Comparison of ENCODE assay signal across 10 cellular contexts in the genomic region with DNA sequence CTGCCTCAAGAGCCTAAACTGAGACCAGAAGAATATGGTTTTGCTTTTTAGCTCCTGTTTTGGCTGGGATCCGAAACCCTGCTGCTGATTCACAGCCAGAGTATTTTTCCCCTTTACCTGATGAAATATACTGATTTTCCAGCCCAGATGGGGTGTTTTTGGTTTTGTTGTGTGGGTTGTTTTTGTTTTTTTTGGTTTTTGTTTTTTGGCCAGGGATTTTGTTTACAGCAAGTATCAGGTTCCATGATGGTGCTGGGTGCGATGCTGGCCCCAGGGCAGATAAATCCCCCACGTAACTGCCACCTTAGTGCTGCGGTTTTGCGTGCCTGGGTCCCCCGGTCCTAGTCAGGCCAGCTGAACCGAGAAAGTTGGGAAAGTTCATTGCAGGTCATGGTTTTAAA.
DNase-seq lines count a peak whose midpoint lies in the region; ATAC-seq and TF ChIP-seq lines count a peak whose summit lies in the region.
"Had no signal": no experiment of that assay in that cellular context is flagged by ENCODE, and none has a peak within 500 bp of the region (broad histone marks: within the 10 kb centered on the region; RNA-seq: fewer than 3 reads in every experiment).

No MANE protein-coding gene starts in this region.

- H3K4me1 ChIP-seq in mammary epithelial cell (ENCODE audit: insufficient read depth, low read length), result peaks cover 68% of the 10 kb centered on the region
- H3K4me1 ChIP-seq in lung (ENCODE audit: control insufficient read depth in 2 of 2, insufficient read depth in 2 of 2, low read length in 2 of 2), result peaks cover 57 to 61% of the 10 kb centered on the region in 2 donors
- peaks cover 67% of the 10 kb centered on the region for H3K4me1 ChIP-seq in thymus (ENCODE audit: control insufficient read depth, insufficient read depth, low read length)

- in situ Hi-C loops in mammary epithelial cell (cut with MboI; ENCODE audit: low sequenced_read_pairs in 2 of 2), result no loop called here

- 2% methylated on average over 7 of the region's 7 CpGs for WGBS in mammary epithelial cell (ENCODE audit: low coverage, missing lambda C conversion rate)
- 40 to 73% methylated on average over 7 of the region's 7 CpGs for WGBS in lung, 2 donors
- 89% methylated on average over 7 of the region's 7 CpGs for WGBS in thymus

- peak overlapping the region; percentile 74 for H3K9ac ChIP-seq in mammary epithelial cell (ENCODE audit: insufficient read depth, low read length)

- dilution Hi-C loops in mammary epithelial cell (cut with HindIII; ENCODE audit: low sequenced_read_pairs), result no loop called here

- H3K27ac ChIP-seq in mammary epithelial cell (ENCODE audit: insufficient read depth, low read depth, low read length) (peak overlapping the region; percentile 92), lung (ENCODE audit: low read depth in 1 of 2, low read length in 1 of 2) (peak overlapping the region; percentile 91 to 99), thymus (ENCODE audit: low read depth) (peak overlapping the region; percentile 89)
- H3K27ac ChIP-seq: PC-9 had no signal

- H3K36me3 ChIP-seq in mammary epithelial cell (ENCODE audit: insufficient read depth, low read length) (no peaks in the 10 kb centered on the region), lung (ENCODE audit: control insufficient read depth in 2 of 2, insufficient read depth in 2 of 2, low read length in 2 of 2) (peaks cover 0 to 11% of the 10 kb centered on the region in 2 donors), thymus (ENCODE audit: control insufficient read depth, insufficient read depth) (no peaks in the 10 kb centered on the region)

- BruUV-seq in mammary epithelial cell (replicated peaks; lab: Mats Ljungman, UMichigan), result no TSS peak

- H3K9me3 ChIP-seq in mammary epithelial cell (replicated peaks; ENCODE audit: insufficient read depth, low read length), result no peaks in the 10 kb centered on the region
- H3K9me3 ChIP-seq in lung (ENCODE audit: control insufficient read depth in 2 of 2, insufficient read depth in 1 of 2, low read length in 1 of 2), result no peaks in the 10 kb centered on the region
- H3K9me3 ChIP-seq in thymus (ENCODE audit: control insufficient read depth), result no peaks in the 10 kb centered on the region

- H3K79me2 ChIP-seq in mammary epithelial cell (ENCODE audit: insufficient read depth, low read length), result no peaks in the 10 kb centered on the region

- intact Hi-C loops in mammary epithelial cell (cut with micrococcal nuclease), result loop anchor here (5.0 to 10.0 kb wide), 5 partner anchors 98 to 848 kb away; a partner anchor contains a TSS

- no peaks in the 10 kb centered on the region for H4K20me1 ChIP-seq in mammary epithelial cell (ENCODE audit: insufficient read depth, low read length)

- H3K4me2 ChIP-seq in mammary epithelial cell (ENCODE audit: insufficient read depth, low read depth, low read length), result peak overlapping the region; percentile 70
- H3K4me2 ChIP-seq: PC-9 had no signal

- peak overlapping the region in 2 of 3 experiments; percentile 19 to 21 for H3K4me3 ChIP-seq in mammary epithelial cell (replicated peaks in 1 of 3; ENCODE audit: insufficient read depth in 1 of 3, low read depth in 2 of 3, low read length in 3 of 3)
- no peak overlapping the region for H3K4me3 ChIP-seq in lung
- H3K4me3 ChIP-seq in thymus (ENCODE audit: low read length), result no peak overlapping the region
- H3K4me3 ChIP-seq: PC-9 had no signal

- peak overlapping the region; percentile 15 for H2AFZ ChIP-seq in mammary epithelial cell (ENCODE audit: low read depth, low read length)
- H2AFZ ChIP-seq: PC-9 had no signal

- peak; percentile 7 for ATAC-seq in lung (ENCODE audit: insufficient read depth, low FRiP score)
- ATAC-seq in GM21576 (IDR thresholded peaks at IDR 0.05; ENCODE audit: unreplicated experiment), result no peak

- TF ChIP-seq CTCF in mammary epithelial cell (conservative IDR thresholded peaks at IDR 0.05 in 1 of 2, IDR thresholded peaks at IDR 0.05 in 1 of 2; ENCODE audit: extremely low read depth in 1 of 2, insufficient read depth in 1 of 2, low read depth in 1 of 2, low read length in 2 of 2) (no peak), lung (IDR thresholded peaks at IDR 0.05; ENCODE audit: control extremely low read depth, extremely low read depth) (no peak)

- CTCF ChIA-PET in mammary epithelial cell (lab: Charles Lee; ENCODE audit: low non-redundant PET), result interaction anchor here (0.6 kb wide), 1 partner anchor 241 kb away, joined by 7 read pairs; no protein-coding TSS in a partner anchor

- peak; percentile 21 for DNase-seq in DMS53 (lab: John Stamatoyannopoulos, UW)
- no peak for DNase-seq in DMS53 treated with DMSO at 0.1 percent for 48 hours (lab: John Stamatoyannopoulos, UW; ENCODE audit: unreplicated experiment)
- DNase-seq in mammary epithelial cell, result peak; percentile 69
- DNase-seq in lung (ENCODE audit: low spot score), result no peak
- DNase-seq in activated CD8-positive, alpha-beta memory T cell treated with anti-CD3 and anti-CD28 coated beads, Interleukin-2, amount 50 U/mL, for 4 hours, result no peak
- no peak for DNase-seq in UCSD-AML1 (lab: John Stamatoyannopoulos, UW; ENCODE audit: unreplicated experiment)
- DNase-seq: stimulated activated CD4-positive, alpha-beta T cell treated with anti-CD3 and anti-CD28 coated beads, Interleukin-4, amount 100 ng/mL, for 4 hours had no signal

- H3K27me3 ChIP-seq in mammary epithelial cell (ENCODE audit: insufficient read depth, low read length), result peaks cover 3% of the 10 kb centered on the region
- H3K27me3 ChIP-seq in lung (ENCODE audit: control insufficient read depth, insufficient read depth), result no peaks in the 10 kb centered on the region
- H3K27me3 ChIP-seq in thymus (ENCODE audit: control insufficient read depth, insufficient read depth), result no peaks in the 10 kb centered on the region

Comparison
In these comparisons a context has a peak if more than half of its experiments do, and no peak if none do; other contexts are left out.
1. DNase-seq: peak in DMS53 (single experiment) and mammary epithelial cell (single experiment); none in DMS53 treated with DMSO at 0.1 percent for 48 hours (single experiment), lung (single experiment), activated CD8-positive, alpha-beta memory T cell treated with anti-CD3 and anti-CD28 coated beads, Interleukin-2, amount 50 U/mL, for 4 hours (single experiment) and UCSD-AML1 (single experiment).
2. H3K4me3 ChIP-seq: peak in mammary epithelial cell (2 of 3); none in lung (single experiment) and thymus (single experiment).
3. Peak in every context shown above with its lines, with median percentiles within 50 percentile points of each other: H3K27ac ChIP-seq.